8 cellular contexts compared by ENCODE assay signal in genomic region chr16:23435500-23435899, GRCh38.
DNase-seq lines count a peak whose midpoint lies in the region; ATAC-seq and TF ChIP-seq lines count a peak whose summit lies in the region.

No MANE protein-coding gene starts in this region.

- in situ Hi-C loops in GM13976 (cut with MboI; ENCODE audit: low sequenced_read_pairs, unreplicated experiment): loop anchor here (25.0 kb wide), 1 partner anchor 523 kb away; no protein-coding TSS in a partner anchor

- TF ChIP-seq CTCF in GM13976 (IDR thresholded peaks at IDR 0.05; ENCODE audit: borderline replicate concordance, control extremely low read depth, extremely low read depth, insufficient read depth, missing control alignments): peak; percentile 89

- peak; percentile 74 for DNase-seq in GM13976 (ENCODE audit: low spot score)
- DNase-seq in NCI-H146 (lab: John Stamatoyannopoulos, UW): peak; percentile 68
- peak; percentile 12 to 67 (median 44) for DNase-seq in T-helper 2 cell
- peak; percentile 18 for DNase-seq in amniotic stem cell (lab: John Stamatoyannopoulos, UW)
- DNase-seq in hepatic stellate cell (ENCODE audit: low spot score): peak; percentile 46
- peak; percentile 28 to 56 for DNase-seq in stimulated activated CD4-positive, alpha-beta T cell treated with anti-CD3 and anti-CD28 coated beads, Interleukin-12 subunit alpha, Interleukin-12 subunit beta, amount 100 ng/mL, for 24 hours (ENCODE audit: low read depth in 2 of 2)

- ATAC-seq in HG03039 (IDR thresholded peaks at IDR 0.05; ENCODE audit: unreplicated experiment): no peak
- no peak for ATAC-seq in GM21825 (IDR thresholded peaks at IDR 0.05; ENCODE audit: unreplicated experiment)

Comparison
In these comparisons a context has a peak if more than half of its experiments do, and no peak if none do; other contexts are left out.
1. DNase-seq: peak in every context shown above with its lines; median percentile 74 in GM13976; 68 in NCI-H146; 46 in hepatic stellate cell; 44 in T-helper 2 cell; 42 in stimulated activated CD4-positive, alpha-beta T cell treated with anti-CD3 and anti-CD28 coated beads, Interleukin-12 subunit alpha, Interleukin-12 subunit beta, amount 100 ng/mL, for 24 hours; 18 in amniotic stem cell.